ENCODE assay signal across 1 cellular context in genomic region chr17:63621684-63622570, GRCh38.
A peak's percentile ranks its signal among the peaks of the same experiment; 100 is the strongest.
TF ChIP-seq lines count a peak whose summit lies in the region.

TSS of gene MAP3K3 (plus strand) at chr17:63622417. CDS start at chr17:63622760, 343 bp downstream.

TF ChIP-seq in HepG2, 621 proteins besides CTCF, POLR2A, EP300 and RAD21 (continued from another document and continues in another):
- TF ChIP-seq ZNF350 (CRISPR knock-in tag; IDR thresholded peaks at IDR 0.05; ENCODE audit: borderline replicate concordance, low read depth): peak; percentile 92; the same call in 1 of the 2 replicates
- peak; percentile 19; the same call in 1 of the 2 replicates for TF ChIP-seq TARDBP (CRISPR knock-in tag; IDR thresholded peaks at IDR 0.05)
- peak; percentile 97 for TF ChIP-seq GFI1 (CRISPR knock-in tag; IDR thresholded peaks at IDR 0.05; ENCODE audit: borderline replicate concordance)
- TF ChIP-seq ELF4 (CRISPR knock-in tag; IDR thresholded peaks at IDR 0.05; ENCODE audit: borderline replicate concordance): no peak
- no peak for TF ChIP-seq ZNF564 (CRISPR knock-in tag; IDR thresholded peaks at IDR 0.05)
- TF ChIP-seq ZNF672 (CRISPR knock-in tag; IDR thresholded peaks at IDR 0.05): no peak
- TF ChIP-seq ZNF883 (CRISPR knock-in tag; IDR thresholded peaks at IDR 0.05; ENCODE audit: not compliant biosample characterization): peak; percentile 96
- TF ChIP-seq ZFP41 (CRISPR knock-in tag; IDR thresholded peaks at IDR 0.05; ENCODE audit: borderline replicate concordance): peak; percentile 90
- no peak for TF ChIP-seq KIAA2018 (CRISPR knock-in tag; IDR thresholded peaks at IDR 0.05; ENCODE audit: borderline replicate concordance)
- no peak for TF ChIP-seq U2AF1 (optimal IDR thresholded peaks at IDR 0.05; ENCODE audit: low read depth, low read length)
- no peak; the same call in none of the 2 replicates for TF ChIP-seq ZNF691 (CRISPR knock-in tag; IDR thresholded peaks at IDR 0.05; ENCODE audit: borderline replicate concordance, low read depth)
- peak; percentile 48; the same call in 1 of the 2 replicates for TF ChIP-seq RXRB (CRISPR knock-in tag; IDR thresholded peaks at IDR 0.05; ENCODE audit: borderline replicate concordance)
- TF ChIP-seq ZNF703 (CRISPR knock-in tag; IDR thresholded peaks at IDR 0.05; ENCODE audit: borderline replicate concordance): no peak
- 0 out of 2 replicates have a peak, but pooled peaks have one; percentile 38 for TF ChIP-seq ZIK1 (CRISPR knock-in tag; IDR thresholded peaks at IDR 0.05; ENCODE audit: borderline replicate concordance, low read depth)
- peak; percentile 86; the same call in 1 of the 2 replicates for TF ChIP-seq ZNF773 (CRISPR knock-in tag; IDR thresholded peaks at IDR 0.05; ENCODE audit: borderline replicate concordance)
- TF ChIP-seq THYN1 (CRISPR knock-in tag; IDR thresholded peaks at IDR 0.05; ENCODE audit: borderline replicate concordance, low read depth): no peak
- TF ChIP-seq SMYD3 (CRISPR knock-in tag; IDR thresholded peaks at IDR 0.05): no peak
- TF ChIP-seq FOXP4 (CRISPR knock-in tag; IDR thresholded peaks at IDR 0.05): peak; percentile 55; the same call in 1 of the 2 replicates
- TF ChIP-seq CENPBD1 (CRISPR knock-in tag; IDR thresholded peaks at IDR 0.05; ENCODE audit: borderline replicate concordance, low read depth): no peak
- TF ChIP-seq E2F2 (CRISPR knock-in tag; IDR thresholded peaks at IDR 0.05; ENCODE audit: borderline replicate concordance): peak; percentile 93; the same call in 1 of the 2 replicates
- TF ChIP-seq RFX3 (CRISPR knock-in tag; IDR thresholded peaks at IDR 0.05): no peak
- TF ChIP-seq FOXJ3 (CRISPR knock-in tag; IDR thresholded peaks at IDR 0.05; ENCODE audit: borderline replicate concordance): peak; percentile 27; the same call in 1 of the 2 replicates
- TF ChIP-seq ZNF775 (CRISPR knock-in tag; IDR thresholded peaks at IDR 0.05; ENCODE audit: borderline replicate concordance): no peak
- 0 out of 2 replicates have a peak, but pooled peaks have one; percentile 40 for TF ChIP-seq HNRNPL (IDR thresholded peaks at IDR 0.05; ENCODE audit: low read depth, low read length)
- peak; percentile 90 for TF ChIP-seq KAT8 (CRISPR knock-in tag; IDR thresholded peaks at IDR 0.05)
- peak; percentile 99 for TF ChIP-seq ZNF598 (CRISPR knock-in tag; IDR thresholded peaks at IDR 0.05; ENCODE audit: borderline replicate concordance)
- TF ChIP-seq ZSCAN25 (CRISPR knock-in tag; IDR thresholded peaks at IDR 0.05): peak; percentile 79
- no peak for TF ChIP-seq ZNF17 (CRISPR knock-in tag; IDR thresholded peaks at IDR 0.05)
- no peak; the same call in 1 of the 2 replicates for TF ChIP-seq PATZ1 (CRISPR knock-in tag; IDR thresholded peaks at IDR 0.05)
- peak; percentile 54; the same call in 1 of the 2 replicates for TF ChIP-seq ZNF740 (CRISPR knock-in tag; IDR thresholded peaks at IDR 0.05)
- no peak for TF ChIP-seq ZNF670 (CRISPR knock-in tag; IDR thresholded peaks at IDR 0.05; ENCODE audit: borderline replicate concordance)
- no peak for TF ChIP-seq ZNF432 (CRISPR knock-in tag; IDR thresholded peaks at IDR 0.05; ENCODE audit: borderline replicate concordance)
- no peak for TF ChIP-seq EZH2 (conservative IDR thresholded peaks at IDR 0.05; ENCODE audit: low read depth, low read length)
- no peak for TF ChIP-seq ZNF33A (CRISPR knock-in tag; IDR thresholded peaks at IDR 0.05; ENCODE audit: borderline replicate concordance)
- peak; percentile 55; the same call in 1 of the 2 replicates for TF ChIP-seq ZNF275 (CRISPR knock-in tag; IDR thresholded peaks at IDR 0.05; ENCODE audit: borderline replicate concordance)
- TF ChIP-seq ZNF280D (CRISPR knock-in tag; IDR thresholded peaks at IDR 0.05): peak; percentile 92
